ENCODE assay signal across 1 cellular context in genomic region chr9:126819482-126819881, GRCh38.
TF ChIP-seq lines count a peak whose summit lies in the region.

No MANE protein-coding gene starts in this region.

TF ChIP-seq in GM12878, 131 proteins besides CTCF, POLR2A, EP300 and RAD21:
- TF ChIP-seq, protein P1, sequence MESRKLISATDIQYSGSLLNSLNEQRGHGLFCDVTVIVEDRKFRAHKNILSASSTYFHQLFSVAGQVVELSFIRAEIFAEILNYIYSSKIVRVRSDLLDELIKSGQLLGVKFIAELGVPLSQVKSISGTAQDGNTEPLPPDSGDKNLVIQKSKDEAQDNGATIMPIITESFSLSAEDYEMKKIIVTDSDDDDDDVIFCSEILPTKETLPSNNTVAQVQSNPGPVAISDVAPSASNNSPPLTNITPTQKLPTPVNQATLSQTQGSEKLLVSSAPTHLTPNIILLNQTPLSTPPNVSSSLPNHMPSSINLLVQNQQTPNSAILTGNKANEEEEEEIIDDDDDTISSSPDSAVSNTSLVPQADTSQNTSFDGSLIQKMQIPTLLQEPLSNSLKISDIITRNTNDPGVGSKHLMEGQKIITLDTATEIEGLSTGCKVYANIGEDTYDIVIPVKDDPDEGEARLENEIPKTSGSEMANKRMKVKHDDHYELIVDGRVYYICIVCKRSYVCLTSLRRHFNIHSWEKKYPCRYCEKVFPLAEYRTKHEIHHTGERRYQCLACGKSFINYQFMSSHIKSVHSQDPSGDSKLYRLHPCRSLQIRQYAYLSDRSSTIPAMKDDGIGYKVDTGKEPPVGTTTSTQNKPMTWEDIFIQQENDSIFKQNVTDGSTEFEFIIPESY (IDR thresholded peaks at IDR 0.05): no peak
- TF ChIP-seq JUNB (IDR thresholded peaks at IDR 0.05) (peak; percentile 78), PAX8 (IDR thresholded peaks at IDR 0.05) (no peak), BHLHE40 (IDR thresholded peaks at IDR 0.05; ENCODE audit: borderline replicate concordance in 1 of 2, low read depth in 2 of 2, low read length in 1 of 2) (no peak), NFIC (IDR thresholded peaks at IDR 0.05; ENCODE audit: low read depth, low read length) (no peak), DPF2 (IDR thresholded peaks at IDR 0.05) (no peak), CHD4 (IDR thresholded peaks at IDR 0.05) (no peak), MTA2 (IDR thresholded peaks at IDR 0.05; ENCODE audit: low read depth) (peak; percentile 81), SP1 (IDR thresholded peaks at IDR 0.05; ENCODE audit: low read depth, low read length) (no peak), ETV6 (conservative IDR thresholded peaks at IDR 0.05 in 1 of 2, IDR thresholded peaks at IDR 0.05 in 1 of 2; ENCODE audit: borderline replicate concordance in 1 of 2, low read depth in 1 of 2) (0 out of 4 replicates have a peak, but pooled peaks of 1 of the 2 experiments have one; percentile 20), SMARCA5 (IDR thresholded peaks at IDR 0.05) (no peak), BCL11A (IDR thresholded peaks at IDR 0.05; ENCODE audit: low read depth, low read length) (peak; percentile 61), ZZZ3 (IDR thresholded peaks at IDR 0.05; ENCODE audit: control insufficient read depth, insufficient read length, low read depth) (no peak), POU2F2 (IDR thresholded peaks at IDR 0.05; ENCODE audit: borderline replicate concordance, low read depth, low read length) (no peak), ZNF24 (IDR thresholded peaks at IDR 0.05) (0 out of 2 replicates have a peak, but pooled peaks have one; percentile 32), CBFB (IDR thresholded peaks at IDR 0.05; ENCODE audit: low read depth) (no peak), RB1 (IDR thresholded peaks at IDR 0.05; ENCODE audit: borderline replicate concordance) (no peak), NR2C1 (IDR thresholded peaks at IDR 0.05) (no peak), KDM1A (IDR thresholded peaks at IDR 0.05; ENCODE audit: borderline replicate concordance) (no peak), EED (IDR thresholded peaks at IDR 0.05; ENCODE audit: low read depth) (no peak), IRF4 (IDR thresholded peaks at IDR 0.05; ENCODE audit: low read depth, low read length) (peak; percentile 73), MEF2B (IDR thresholded peaks at IDR 0.05; ENCODE audit: partially characterized antibody, poor library complexity, severe bottlenecking) (no peak), GABPA (IDR thresholded peaks at IDR 0.05; ENCODE audit: low read depth) (no peak), JUND (IDR thresholded peaks at IDR 0.05; ENCODE audit: low read depth, low read length) (peak; percentile 65; the same call in 1 of the 2 replicates), RELA (IDR thresholded peaks at IDR 0.05; ENCODE audit: borderline replicate concordance, partially characterized antibody) (peak; percentile 30), ASH2L (IDR thresholded peaks at IDR 0.05; ENCODE audit: borderline replicate concordance, low read depth) (no peak), IKZF2 (IDR thresholded peaks at IDR 0.05) (peak in 1 of 2 experiments; percentile 18; a peak in 1 of 4 replicates), ZNF207 (IDR thresholded peaks at IDR 0.05; ENCODE audit: borderline replicate concordance) (no peak), FOXM1 (IDR thresholded peaks at IDR 0.05; ENCODE audit: low read depth, low read length) (no peak), TCF3 (IDR thresholded peaks at IDR 0.05; ENCODE audit: borderline replicate concordance, insufficient read depth, low read depth, low read length) (no peak), ATF7 (IDR thresholded peaks at IDR 0.05; ENCODE audit: low read depth) (peak; percentile 69), SPI1 (IDR thresholded peaks at IDR 0.05; ENCODE audit: borderline replicate concordance, insufficient read depth, low read depth, low read length) (no peak), YY1 (IDR thresholded peaks at IDR 0.05; ENCODE audit: low read depth, low read length) (no peak), NBN (IDR thresholded peaks at IDR 0.05) (peak; percentile 49; the same call in 1 of the 2 replicates), GATAD2B (conservative IDR thresholded peaks at IDR 0.05; ENCODE audit: low read depth) (no peak), CHD1 (IDR thresholded peaks at IDR 0.05; ENCODE audit: low read depth, low read length) (no peak), STAT3 (IDR thresholded peaks at IDR 0.05; ENCODE audit: low read depth, low read length) (0 out of 2 replicates have a peak, but pooled peaks have one; percentile 63), FOS (IDR thresholded peaks at IDR 0.05; ENCODE audit: borderline replicate concordance, extremely low read depth, insufficient read length) (no peak)
- TF ChIP-seq, protein P2, sequence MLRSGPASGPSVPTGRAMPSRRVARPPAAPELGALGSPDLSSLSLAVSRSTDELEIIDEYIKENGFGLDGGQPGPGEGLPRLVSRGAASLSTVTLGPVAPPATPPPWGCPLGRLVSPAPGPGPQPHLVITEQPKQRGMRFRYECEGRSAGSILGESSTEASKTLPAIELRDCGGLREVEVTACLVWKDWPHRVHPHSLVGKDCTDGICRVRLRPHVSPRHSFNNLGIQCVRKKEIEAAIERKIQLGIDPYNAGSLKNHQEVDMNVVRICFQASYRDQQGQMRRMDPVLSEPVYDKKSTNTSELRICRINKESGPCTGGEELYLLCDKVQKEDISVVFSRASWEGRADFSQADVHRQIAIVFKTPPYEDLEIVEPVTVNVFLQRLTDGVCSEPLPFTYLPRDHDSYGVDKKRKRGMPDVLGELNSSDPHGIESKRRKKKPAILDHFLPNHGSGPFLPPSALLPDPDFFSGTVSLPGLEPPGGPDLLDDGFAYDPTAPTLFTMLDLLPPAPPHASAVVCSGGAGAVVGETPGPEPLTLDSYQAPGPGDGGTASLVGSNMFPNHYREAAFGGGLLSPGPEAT (IDR thresholded peaks at IDR 0.05; ENCODE audit: low read depth): peak; percentile 34; the same call in 1 of the 2 replicates
- TF ChIP-seq, protein P3, sequence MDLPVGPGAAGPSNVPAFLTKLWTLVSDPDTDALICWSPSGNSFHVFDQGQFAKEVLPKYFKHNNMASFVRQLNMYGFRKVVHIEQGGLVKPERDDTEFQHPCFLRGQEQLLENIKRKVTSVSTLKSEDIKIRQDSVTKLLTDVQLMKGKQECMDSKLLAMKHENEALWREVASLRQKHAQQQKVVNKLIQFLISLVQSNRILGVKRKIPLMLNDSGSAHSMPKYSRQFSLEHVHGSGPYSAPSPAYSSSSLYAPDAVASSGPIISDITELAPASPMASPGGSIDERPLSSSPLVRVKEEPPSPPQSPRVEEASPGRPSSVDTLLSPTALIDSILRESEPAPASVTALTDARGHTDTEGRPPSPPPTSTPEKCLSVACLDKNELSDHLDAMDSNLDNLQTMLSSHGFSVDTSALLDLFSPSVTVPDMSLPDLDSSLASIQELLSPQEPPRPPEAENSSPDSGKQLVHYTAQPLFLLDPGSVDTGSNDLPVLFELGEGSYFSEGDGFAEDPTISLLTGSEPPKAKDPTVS (IDR thresholded peaks at IDR 0.05; ENCODE audit: low read depth, low read length): no peak
- TF ChIP-seq, protein P4, sequence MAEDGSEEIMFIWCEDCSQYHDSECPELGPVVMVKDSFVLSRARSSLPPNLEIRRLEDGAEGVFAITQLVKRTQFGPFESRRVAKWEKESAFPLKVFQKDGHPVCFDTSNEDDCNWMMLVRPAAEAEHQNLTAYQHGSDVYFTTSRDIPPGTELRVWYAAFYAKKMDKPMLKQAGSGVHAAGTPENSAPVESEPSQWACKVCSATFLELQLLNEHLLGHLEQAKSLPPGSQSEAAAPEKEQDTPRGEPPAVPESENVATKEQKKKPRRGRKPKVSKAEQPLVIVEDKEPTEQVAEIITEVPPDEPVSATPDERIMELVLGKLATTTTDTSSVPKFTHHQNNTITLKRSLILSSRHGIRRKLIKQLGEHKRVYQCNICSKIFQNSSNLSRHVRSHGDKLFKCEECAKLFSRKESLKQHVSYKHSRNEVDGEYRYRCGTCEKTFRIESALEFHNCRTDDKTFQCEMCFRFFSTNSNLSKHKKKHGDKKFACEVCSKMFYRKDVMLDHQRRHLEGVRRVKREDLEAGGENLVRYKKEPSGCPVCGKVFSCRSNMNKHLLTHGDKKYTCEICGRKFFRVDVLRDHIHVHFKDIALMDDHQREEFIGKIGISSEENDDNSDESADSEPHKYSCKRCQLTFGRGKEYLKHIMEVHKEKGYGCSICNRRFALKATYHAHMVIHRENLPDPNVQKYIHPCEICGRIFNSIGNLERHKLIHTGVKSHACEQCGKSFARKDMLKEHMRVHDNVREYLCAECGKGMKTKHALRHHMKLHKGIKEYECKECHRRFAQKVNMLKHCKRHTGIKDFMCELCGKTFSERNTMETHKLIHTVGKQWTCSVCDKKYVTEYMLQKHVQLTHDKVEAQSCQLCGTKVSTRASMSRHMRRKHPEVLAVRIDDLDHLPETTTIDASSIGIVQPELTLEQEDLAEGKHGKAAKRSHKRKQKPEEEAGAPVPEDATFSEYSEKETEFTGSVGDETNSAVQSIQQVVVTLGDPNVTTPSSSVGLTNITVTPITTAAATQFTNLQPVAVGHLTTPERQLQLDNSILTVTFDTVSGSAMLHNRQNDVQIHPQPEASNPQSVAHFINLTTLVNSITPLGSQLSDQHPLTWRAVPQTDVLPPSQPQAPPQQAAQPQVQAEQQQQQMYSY (CRISPR knock-in tag; IDR thresholded peaks at IDR 0.05): no peak
- TF ChIP-seq, protein P5, sequence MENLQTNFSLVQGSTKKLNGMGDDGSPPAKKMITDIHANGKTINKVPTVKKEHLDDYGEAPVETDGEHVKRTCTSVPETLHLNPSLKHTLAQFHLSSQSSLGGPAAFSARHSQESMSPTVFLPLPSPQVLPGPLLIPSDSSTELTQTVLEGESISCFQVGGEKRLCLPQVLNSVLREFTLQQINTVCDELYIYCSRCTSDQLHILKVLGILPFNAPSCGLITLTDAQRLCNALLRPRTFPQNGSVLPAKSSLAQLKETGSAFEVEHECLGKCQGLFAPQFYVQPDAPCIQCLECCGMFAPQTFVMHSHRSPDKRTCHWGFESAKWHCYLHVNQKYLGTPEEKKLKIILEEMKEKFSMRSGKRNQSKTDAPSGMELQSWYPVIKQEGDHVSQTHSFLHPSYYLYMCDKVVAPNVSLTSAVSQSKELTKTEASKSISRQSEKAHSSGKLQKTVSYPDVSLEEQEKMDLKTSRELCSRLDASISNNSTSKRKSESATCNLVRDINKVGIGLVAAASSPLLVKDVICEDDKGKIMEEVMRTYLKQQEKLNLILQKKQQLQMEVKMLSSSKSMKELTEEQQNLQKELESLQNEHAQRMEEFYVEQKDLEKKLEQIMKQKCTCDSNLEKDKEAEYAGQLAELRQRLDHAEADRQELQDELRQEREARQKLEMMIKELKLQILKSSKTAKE (IDR thresholded peaks at IDR 0.05; ENCODE audit: low read depth, poor library complexity, severe bottlenecking): no peak
- TF ChIP-seq, protein P6, sequence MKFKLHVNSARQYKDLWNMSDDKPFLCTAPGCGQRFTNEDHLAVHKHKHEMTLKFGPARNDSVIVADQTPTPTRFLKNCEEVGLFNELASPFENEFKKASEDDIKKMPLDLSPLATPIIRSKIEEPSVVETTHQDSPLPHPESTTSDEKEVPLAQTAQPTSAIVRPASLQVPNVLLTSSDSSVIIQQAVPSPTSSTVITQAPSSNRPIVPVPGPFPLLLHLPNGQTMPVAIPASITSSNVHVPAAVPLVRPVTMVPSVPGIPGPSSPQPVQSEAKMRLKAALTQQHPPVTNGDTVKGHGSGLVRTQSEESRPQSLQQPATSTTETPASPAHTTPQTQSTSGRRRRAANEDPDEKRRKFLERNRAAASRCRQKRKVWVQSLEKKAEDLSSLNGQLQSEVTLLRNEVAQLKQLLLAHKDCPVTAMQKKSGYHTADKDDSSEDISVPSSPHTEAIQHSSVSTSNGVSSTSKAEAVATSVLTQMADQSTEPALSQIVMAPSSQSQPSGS (IDR thresholded peaks at IDR 0.05; ENCODE audit: low read length): peak; percentile 53
- TF ChIP-seq, protein P7, sequence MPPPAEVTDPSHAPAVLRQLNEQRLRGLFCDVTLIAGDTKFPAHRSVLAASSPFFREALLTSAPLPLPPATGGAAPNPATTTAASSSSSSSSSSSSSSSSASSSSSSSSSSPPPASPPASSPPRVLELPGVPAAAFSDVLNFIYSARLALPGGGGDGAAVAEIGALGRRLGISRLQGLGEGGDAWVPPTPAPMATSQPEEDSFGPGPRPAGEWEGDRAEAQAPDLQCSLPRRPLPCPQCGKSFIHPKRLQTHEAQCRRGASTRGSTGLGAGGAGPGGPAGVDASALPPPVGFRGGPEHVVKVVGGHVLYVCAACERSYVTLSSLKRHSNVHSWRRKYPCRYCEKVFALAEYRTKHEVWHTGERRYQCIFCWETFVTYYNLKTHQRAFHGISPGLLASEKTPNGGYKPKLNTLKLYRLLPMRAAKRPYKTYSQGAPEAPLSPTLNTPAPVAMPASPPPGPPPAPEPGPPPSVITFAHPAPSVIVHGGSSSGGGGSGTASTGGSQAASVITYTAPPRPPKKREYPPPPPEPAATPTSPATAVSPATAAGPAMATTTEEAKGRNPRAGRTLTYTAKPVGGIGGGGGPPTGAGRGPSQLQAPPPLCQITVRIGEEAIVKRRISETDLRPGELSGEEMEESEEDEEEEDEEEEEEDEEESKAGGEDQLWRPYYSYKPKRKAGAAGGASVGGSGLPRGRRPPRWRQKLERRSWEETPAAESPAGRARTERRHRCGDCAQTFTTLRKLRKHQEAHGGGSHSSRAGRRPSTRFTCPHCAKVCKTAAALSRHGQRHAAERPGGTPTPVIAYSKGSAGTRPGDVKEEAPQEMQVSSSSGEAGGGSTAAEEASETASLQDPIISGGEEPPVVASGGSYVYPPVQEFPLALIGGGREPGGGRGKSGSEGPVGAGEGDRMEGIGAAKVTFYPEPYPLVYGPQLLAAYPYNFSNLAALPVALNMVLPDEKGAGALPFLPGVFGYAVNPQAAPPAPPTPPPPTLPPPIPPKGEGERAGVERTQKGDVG (CRISPR knock-in tag; IDR thresholded peaks at IDR 0.05): no peak
- TF ChIP-seq, protein P8, sequence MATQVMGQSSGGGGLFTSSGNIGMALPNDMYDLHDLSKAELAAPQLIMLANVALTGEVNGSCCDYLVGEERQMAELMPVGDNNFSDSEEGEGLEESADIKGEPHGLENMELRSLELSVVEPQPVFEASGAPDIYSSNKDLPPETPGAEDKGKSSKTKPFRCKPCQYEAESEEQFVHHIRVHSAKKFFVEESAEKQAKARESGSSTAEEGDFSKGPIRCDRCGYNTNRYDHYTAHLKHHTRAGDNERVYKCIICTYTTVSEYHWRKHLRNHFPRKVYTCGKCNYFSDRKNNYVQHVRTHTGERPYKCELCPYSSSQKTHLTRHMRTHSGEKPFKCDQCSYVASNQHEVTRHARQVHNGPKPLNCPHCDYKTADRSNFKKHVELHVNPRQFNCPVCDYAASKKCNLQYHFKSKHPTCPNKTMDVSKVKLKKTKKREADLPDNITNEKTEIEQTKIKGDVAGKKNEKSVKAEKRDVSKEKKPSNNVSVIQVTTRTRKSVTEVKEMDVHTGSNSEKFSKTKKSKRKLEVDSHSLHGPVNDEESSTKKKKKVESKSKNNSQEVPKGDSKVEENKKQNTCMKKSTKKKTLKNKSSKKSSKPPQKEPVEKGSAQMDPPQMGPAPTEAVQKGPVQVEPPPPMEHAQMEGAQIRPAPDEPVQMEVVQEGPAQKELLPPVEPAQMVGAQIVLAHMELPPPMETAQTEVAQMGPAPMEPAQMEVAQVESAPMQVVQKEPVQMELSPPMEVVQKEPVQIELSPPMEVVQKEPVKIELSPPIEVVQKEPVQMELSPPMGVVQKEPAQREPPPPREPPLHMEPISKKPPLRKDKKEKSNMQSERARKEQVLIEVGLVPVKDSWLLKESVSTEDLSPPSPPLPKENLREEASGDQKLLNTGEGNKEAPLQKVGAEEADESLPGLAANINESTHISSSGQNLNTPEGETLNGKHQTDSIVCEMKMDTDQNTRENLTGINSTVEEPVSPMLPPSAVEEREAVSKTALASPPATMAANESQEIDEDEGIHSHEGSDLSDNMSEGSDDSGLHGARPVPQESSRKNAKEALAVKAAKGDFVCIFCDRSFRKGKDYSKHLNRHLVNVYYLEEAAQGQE (IDR thresholded peaks at IDR 0.05; ENCODE audit: low read depth, low read length): no peak
TF ChIP-seq in GM12878: peak in this region for 14.
